In the genomic region with DNA sequence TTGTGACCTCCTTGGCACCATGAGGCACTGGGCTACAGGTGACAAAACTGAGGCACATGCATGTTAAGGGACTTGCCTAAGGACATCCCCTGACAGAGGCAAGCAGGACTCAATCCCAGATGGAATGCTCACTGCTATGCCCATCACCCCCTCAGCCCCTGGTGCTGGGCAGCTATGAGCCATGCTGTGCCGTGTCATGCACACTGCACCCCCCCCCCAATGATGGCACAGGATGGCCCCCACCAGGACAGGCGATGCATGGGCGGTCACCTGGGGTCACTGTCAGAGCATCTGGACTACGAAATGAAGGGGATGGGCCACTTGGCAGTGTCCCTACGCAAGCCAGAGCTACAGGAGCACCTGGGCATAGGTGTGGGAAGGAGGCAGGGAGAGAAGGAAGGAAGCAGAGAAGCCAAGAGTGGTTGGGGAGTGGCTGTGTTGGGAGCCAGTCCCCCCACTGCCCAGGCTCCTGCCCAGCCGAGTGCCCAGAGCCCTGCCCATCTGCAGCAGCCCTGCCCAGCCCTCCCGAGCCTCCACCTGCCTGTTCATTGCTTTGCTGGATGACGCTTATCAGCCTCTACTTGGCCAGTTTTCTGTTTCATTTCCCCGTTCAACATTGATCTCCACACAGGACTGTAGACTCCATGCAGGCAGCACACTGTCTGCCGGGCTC, we compare ENCODE assay signal across 17 cellular contexts.
DNase-seq lines count a peak whose midpoint lies in the region; ATAC-seq, FAIRE-seq and TF ChIP-seq lines count a peak whose summit lies in the region.
"Had no signal": no experiment of that assay in that cellular context is flagged by ENCODE, and none has a peak within 500 bp of the region (broad histone marks: within the 10 kb centered on the region; RNA-seq: fewer than 3 reads in every experiment).

No MANE protein-coding gene starts in this region.

- 75 to 77% (median 76%) methylated on average over 10 of the region's 10 CpGs for WGBS in ovary, 3 donors

- no peak for TF ChIP-seq EP300 in ovary (IDR thresholded peaks at IDR 0.05)

- H3K36me3 ChIP-seq in right atrium auricular region, result no peaks in the 10 kb centered on the region
- no peaks in the 10 kb centered on the region for H3K36me3 ChIP-seq in fibroblast of lung (ENCODE audit: control insufficient read depth, insufficient read depth, low read length)
- H3K36me3 ChIP-seq in ovary, result no peaks in the 10 kb centered on the region
- H3K36me3 ChIP-seq: gastroesophageal sphincter, MG63 had no signal

- H3K9me3 ChIP-seq in right atrium auricular region, result no peaks in the 10 kb centered on the region
- H3K9me3 ChIP-seq in fibroblast of lung (ENCODE audit: control insufficient read depth, insufficient read depth, low read depth, low read length), result no peaks in the 10 kb centered on the region
- H3K9me3 ChIP-seq in ovary, result no peaks in the 10 kb centered on the region
- H3K9me3 ChIP-seq: gastroesophageal sphincter, MG63 had no signal

- no peaks in the 10 kb centered on the region for H3K4me1 ChIP-seq in right atrium auricular region
- H3K4me1 ChIP-seq in fibroblast of lung (ENCODE audit: control insufficient read depth, extremely low read depth, insufficient read depth, low read length), result peaks cover 4% of the 10 kb centered on the region
- peaks cover 24% of the 10 kb centered on the region for H3K4me1 ChIP-seq in ovary (ENCODE audit: insufficient read depth)

- TF ChIP-seq CTCF in right atrium auricular region (IDR thresholded peaks at IDR 0.05) (no peak), fibroblast of lung (conservative IDR thresholded peaks at IDR 0.05 in 1 of 2, IDR thresholded peaks at IDR 0.05 in 1 of 2; ENCODE audit: low read depth in 1 of 2, low read length in 2 of 2) (no peak), ovary (IDR thresholded peaks at IDR 0.05) (no peak)

- no peak for TF ChIP-seq POLR2A in ovary (IDR thresholded peaks at IDR 0.05)

- peak overlapping the region; percentile 10 for H3K9ac ChIP-seq in fibroblast of lung (ENCODE audit: insufficient read depth, low read length)

- DNase-seq in cardiac septum (ENCODE audit: low spot score), result peak; percentile 72
- no peak for DNase-seq in right atrium auricular region (ENCODE audit: low spot score)
- no peak for DNase-seq in fibroblast of lung (ENCODE audit: low read depth in 2 of 2)
- peak in 3 of 5 donors; percentile 27 to 51 (median 48) for DNase-seq in ovary
- DNase-seq in activated CD4-positive, CD25-positive, alpha-beta regulatory T cell (lab: John Stamatoyannopoulos, UW), result no peak
- no peak for DNase-seq in GM19239 (ENCODE audit: insufficient read length, low spot score)
- no peak for DNase-seq in OCI-M1 (lab: John Stamatoyannopoulos, UW)
- DNase-seq: activated CD8-positive, alpha-beta memory T cell treated with anti-CD3 and anti-CD28 coated beads, Interleukin-2, amount 10 ng/mL, durations not matched to agents 7 days and 5 days; activated naive CD4-positive, alpha-beta T cell treated with Interleukin-2 at 50 U/mL for 16 hours; stimulated activated CD4-positive, alpha-beta T cell treated with anti-CD3 and anti-CD28 coated beads, Interleukin-4, amount 100 ng/mL, for 4 hours had no signal

- no peak overlapping the region for H2AFZ ChIP-seq in fibroblast of lung (ENCODE audit: low read length)

- no peak for FAIRE-seq in GM19239 (lab: Jason Lieb, UNC)
- FAIRE-seq: bronchial epithelial cell, islet of Langerhans had no signal

- H3K4me2 ChIP-seq in fibroblast of lung (ENCODE audit: extremely low read depth, insufficient read depth, low read length), result no peak overlapping the region

- H3K4me3 ChIP-seq in right atrium auricular region (no peak overlapping the region), fibroblast of lung (replicated peaks in 1 of 4; ENCODE audit: control extremely low read depth in 1 of 4, insufficient read depth in 1 of 4, low read depth in 3 of 4, low read length in 4 of 4) (no peak overlapping the region), ovary (no peak overlapping the region)
- H3K4me3 ChIP-seq: MG63 had no signal

- H3K79me2 ChIP-seq in fibroblast of lung (ENCODE audit: control insufficient read depth, insufficient read depth, low read length), result no peaks in the 10 kb centered on the region

- H3K27ac ChIP-seq in right atrium auricular region (no peak overlapping the region), fibroblast of lung (ENCODE audit: insufficient read depth, low read length) (no peak overlapping the region), ovary (peak overlapping the region in 1 of 2 donors; percentile 97)

- intact Hi-C loops in cardiac septum (cut with DNase I), result no loop called here
- intact Hi-C loops in ovary (cut with DNase I), result loop anchor here in 3 of 4 donors (5.0 to 10.0 kb wide), 5 partner anchors 81 to 114 kb away; partner anchors contain the start of gene DIO3 (in 1 of the 3)

- H4K20me1 ChIP-seq in fibroblast of lung (ENCODE audit: control insufficient read depth, extremely low read depth, insufficient read depth, low read length), result no peaks in the 10 kb centered on the region

- no peaks in the 10 kb centered on the region for H3K27me3 ChIP-seq in right atrium auricular region
- no peaks in the 10 kb centered on the region for H3K27me3 ChIP-seq in fibroblast of lung (ENCODE audit: control insufficient read depth, insufficient read depth, low read length)
- H3K27me3 ChIP-seq in ovary, result no peaks in the 10 kb centered on the region
- H3K27me3 ChIP-seq: MG63 had no signal

- no peak for ATAC-seq in GM19452 (IDR thresholded peaks at IDR 0.05; ENCODE audit: unreplicated experiment)
- ATAC-seq: activated CD8-positive, alpha-beta memory T cell treated with anti-CD3 and anti-CD28 coated beads, Interleukin-2, amount 10 ng/mL, durations not matched to agents 7 days and 5 days; SK-N-SH treated with all-trans-retinoic acid at 6 μM for 48 hours; stimulated activated memory B cell treated with anti-CD40 and anti-IgM and Interleukin-4, amounts not matched to agents 10 μg/mL and 1 μg/mL and 100 μg/mL, for 72 hours had no signal

Comparison
In these comparisons a context has a peak if more than half of its experiments do, and no peak if none do; other contexts are left out.
1. DNase-seq: peak in cardiac septum (single experiment) and ovary (3 of 5); none in right atrium auricular region (single experiment), fibroblast of lung (0 of 2), activated CD4-positive, CD25-positive, alpha-beta regulatory T cell (0 of 4), GM19239 (single experiment) and OCI-M1 (single experiment).